In the genomic region with DNA sequence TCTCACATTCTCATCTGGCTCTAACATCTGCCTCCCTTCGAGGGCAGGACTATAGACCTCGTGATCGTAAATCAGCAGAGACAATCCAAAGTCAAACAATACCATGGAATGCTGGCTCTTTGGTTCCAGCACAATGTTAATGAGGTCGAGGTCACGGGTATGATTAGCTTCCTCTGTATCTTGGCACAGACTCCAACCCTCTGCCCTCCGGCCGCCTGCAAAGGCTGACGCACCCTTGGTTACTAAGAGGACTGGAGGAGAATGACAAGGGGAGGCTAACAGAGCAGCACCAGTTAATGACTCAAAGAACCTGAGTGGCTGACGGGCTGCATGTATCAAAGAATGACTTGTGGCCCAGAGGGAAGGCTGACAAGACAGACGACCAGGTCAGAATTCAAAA, we compare ENCODE assay signal across 9 cellular contexts. TPM values are rescaled to one million over a fixed set of nuclear protein-coding genes. Genes with fewer than 3 reads are reported as not detected.
DNase-seq lines count a peak whose midpoint lies in the region; ATAC-seq and TF ChIP-seq lines count a peak whose summit lies in the region.
"Had no signal": no experiment of that assay in that cellular context is flagged by ENCODE, and none has a peak within 500 bp of the region (broad histone marks: within the 10 kb centered on the region; RNA-seq: fewer than 3 reads in every experiment).

No MANE protein-coding gene starts in this region.

- CTCF ChIA-PET in GM10248 (lab: Yijun Ruan, JAX) = interaction anchor here (1.0 to 1.2 kb wide), 2 partner anchors 17 to 101 kb away, joined by 3 read pairs; no protein-coding TSS in a partner anchor

- peak; percentile 100 for DNase-seq in ELR (ENCODE audit: low read depth)
- DNase-seq in SHP77 treated with DMSO at 0.1 percent for 48 hours (lab: John Stamatoyannopoulos, UW) = peak; percentile 93
- DNase-seq in globus pallidus (ENCODE audit: low spot score) = peak; percentile 47
- DNase-seq in progenitor cell of endocrine pancreas (ENCODE audit: low spot score, unreplicated experiment) = no peak
- DNase-seq in stimulated activated CD4-positive, alpha-beta T cell treated with anti-CD3 and anti-CD28 coated beads, Interleukin-2, amount 100 ng/mL, for 48 hours = no peak
- DNase-seq in activated CD8-positive, alpha-beta memory T cell treated with anti-CD3 and anti-CD28 coated beads for 24 hours = no peak
- no peak for DNase-seq in GM10248 (ENCODE audit: extremely low spot score)
- DNase-seq: activated CD4-positive, alpha-beta memory T cell treated with anti-CD3 and anti-CD28 coated beads, Interleukin-2, amount 10 ng/mL, durations not matched to agents 7 days and 5 days had no signal

- TF ChIP-seq CTCF in progenitor cell of endocrine pancreas (IDR thresholded peaks at IDR 0.05; ENCODE audit: unreplicated experiment) (no peak), GM10248 (IDR thresholded peaks at IDR 0.05; ENCODE audit: control extremely low read depth, extremely low read depth, low read depth, missing control alignments) (no peak)

- no peaks in the 10 kb centered on the region for H3K27me3 Mint-ChIP-seq in progenitor cell of endocrine pancreas

- no peaks in the 10 kb centered on the region for H3K9me3 Mint-ChIP-seq in progenitor cell of endocrine pancreas (ENCODE audit: low read depth)
- H3K9me3 Mint-ChIP-seq: activated CD4-positive, alpha-beta memory T cell treated with anti-CD3 and anti-CD28 coated beads, Interleukin-2, amount 10 ng/mL, durations not matched to agents 7 days and 5 days had no signal

- peak overlapping the region; percentile 88 for H3K27ac Mint-ChIP-seq in progenitor cell of endocrine pancreas
- H3K27ac Mint-ChIP-seq: activated CD4-positive, alpha-beta memory T cell treated with anti-CD3 and anti-CD28 coated beads, Interleukin-2, amount 10 ng/mL, durations not matched to agents 7 days and 5 days had no signal

- H3K4me1 Mint-ChIP-seq in progenitor cell of endocrine pancreas (ENCODE audit: low read depth) = peaks cover 36% of the 10 kb centered on the region
- H3K4me1 Mint-ChIP-seq: activated CD4-positive, alpha-beta memory T cell treated with anti-CD3 and anti-CD28 coated beads, Interleukin-2, amount 10 ng/mL, durations not matched to agents 7 days and 5 days had no signal

- no peak for ATAC-seq in HG02759 (IDR thresholded peaks at IDR 0.05; ENCODE audit: unreplicated experiment)

- POLR2A ChIA-PET in GM10248 (lab: Yijun Ruan, JAX) = no interaction called here

- peak overlapping the region; percentile 37 for H3K4me3 Mint-ChIP-seq in progenitor cell of endocrine pancreas (ENCODE audit: low read depth)
- H3K4me3 Mint-ChIP-seq: activated CD4-positive, alpha-beta memory T cell treated with anti-CD3 and anti-CD28 coated beads, Interleukin-2, amount 10 ng/mL, durations not matched to agents 7 days and 5 days had no signal

- peaks cover 2% of the 10 kb centered on the region for H3K36me3 Mint-ChIP-seq in progenitor cell of endocrine pancreas (ENCODE audit: insufficient read depth)

RNA-seq across cellular contexts. Expression of a gene that starts 10.1 kb away (rescaled TPM):
- total RNA-seq in progenitor cell of endocrine pancreas = 15.0 and 18.3 TPM in 2 replicates

Comparison
In these comparisons a context has a peak if more than half of its experiments do, and no peak if none do; other contexts are left out.
1. DNase-seq: peak in ELR (single experiment), SHP77 treated with DMSO at 0.1 percent for 48 hours (single experiment) and globus pallidus (single experiment); none in progenitor cell of endocrine pancreas (single experiment), stimulated activated CD4-positive, alpha-beta T cell treated with anti-CD3 and anti-CD28 coated beads, Interleukin-2, amount 100 ng/mL, for 48 hours (0 of 2), activated CD8-positive, alpha-beta memory T cell treated with anti-CD3 and anti-CD28 coated beads for 24 hours (single experiment) and GM10248 (single experiment).